Comparison of ENCODE assay signal across 33 cellular contexts in genomic region chr10:128420623-128421022, GRCh38.
"Had no signal": no experiment of that assay in that cellular context is flagged by ENCODE, and none has a peak within 500 bp of the region (broad histone marks: within the 10 kb centered on the region; RNA-seq: fewer than 3 reads in every experiment).

No MANE protein-coding gene starts in this region.

- H3K4me1 Mint-ChIP-seq: activated CD4-positive, alpha-beta T cell treated with anti-CD3 and anti-CD28 coated beads for 36 hours; activated CD4-positive, alpha-beta T cell treated with anti-CD3 and anti-CD28 coated beads, Interleukin-2, amount 10 ng/mL, durations not matched to agents 24 days and 14 days; activated CD8-positive, alpha-beta memory T cell treated with anti-CD3 and anti-CD28 coated beads, Interleukin-2, amount 10 ng/mL, durations not matched to agents 7 days and 5 days; activated naive CD4-positive, alpha-beta T cell treated with anti-CD3 and anti-CD28 coated beads, Interleukin-2, amount 50 U/mL, for 24 hours; activated naive CD8-positive, alpha-beta T cell treated with anti-CD3 and anti-CD28 coated beads for 36 hours; activated naive CD8-positive, alpha-beta T cell treated with anti-CD3 and anti-CD28 coated beads, Interleukin-2, amount 50 U/mL, for 24 hours; T-helper 17 cell had no signal

- H3K4me1 ChIP-seq: adrenal gland, body of pancreas, heart right ventricle had no signal

- H3K27me3 ChIP-seq: adrenal gland, body of pancreas, hepatocyte had no signal

- H3K27me3 Mint-ChIP-seq: activated CD4-positive, alpha-beta memory T cell treated with anti-CD3 and anti-CD28 coated beads for 36 hours; activated CD4-positive, alpha-beta T cell treated with anti-CD3 and anti-CD28 coated beads, Interleukin-2, amount 10 ng/mL, durations not matched to agents 24 days and 14 days; activated CD8-positive, alpha-beta memory T cell treated with anti-CD3 and anti-CD28 coated beads, Interleukin-2, amount 10 ng/mL, durations not matched to agents 7 days and 5 days; activated naive CD8-positive, alpha-beta T cell treated with anti-CD3 and anti-CD28 coated beads for 36 hours had no signal

- H3K36me3 ChIP-seq: adrenal gland, heart right ventricle had no signal

- ATAC-seq: activated CD4-positive, alpha-beta T cell treated with anti-CD3 and anti-CD28 coated beads for 36 hours; activated CD8-positive, alpha-beta memory T cell treated with anti-CD3 and anti-CD28 coated beads, Interleukin-2, amount 10 ng/mL, durations not matched to agents 7 days and 5 days; activated CD8-positive, alpha-beta T cell treated with anti-CD3 and anti-CD28 coated beads, Interleukin-2, amount 10 ng/mL, durations not matched to agents 7 days and 5 days; activated naive CD8-positive, alpha-beta T cell treated with anti-CD3 and anti-CD28 coated beads, Interleukin-2, amount 50 U/mL, for 24 hours; body of pancreas; effector memory CD8-positive, alpha-beta T cell; heart right ventricle; T-helper 17 cell had no signal

- H3K36me3 Mint-ChIP-seq: activated CD4-positive, alpha-beta memory T cell treated with anti-CD3 and anti-CD28 coated beads for 36 hours; activated CD8-positive, alpha-beta memory T cell treated with anti-CD3 and anti-CD28 coated beads, Interleukin-2, amount 10 ng/mL, durations not matched to agents 7 days and 5 days; activated naive CD4-positive, alpha-beta T cell treated with anti-CD3 and anti-CD28 coated beads, Interleukin-2, amount 50 U/mL, for 24 hours; activated naive CD8-positive, alpha-beta T cell treated with anti-CD3 and anti-CD28 coated beads for 36 hours had no signal

- H3K9me3 ChIP-seq: adrenal gland, body of pancreas, heart right ventricle had no signal

- H3K9me3 Mint-ChIP-seq: activated CD4-positive, alpha-beta memory T cell treated with anti-CD3 and anti-CD28 coated beads for 36 hours; activated CD4-positive, alpha-beta T cell treated with anti-CD3 and anti-CD28 coated beads, Interleukin-2, amount 10 ng/mL, durations not matched to agents 24 days and 14 days; activated naive CD4-positive, alpha-beta T cell treated with anti-CD3 and anti-CD28 coated beads for 36 hours; activated naive CD4-positive, alpha-beta T cell treated with anti-CD3 and anti-CD28 coated beads, Interleukin-2, amount 50 U/mL, for 24 hours; activated naive CD8-positive, alpha-beta T cell treated with anti-CD3 and anti-CD28 coated beads for 36 hours; activated naive CD8-positive, alpha-beta T cell treated with anti-CD3 and anti-CD28 coated beads, Interleukin-2, amount 50 U/mL, for 24 hours; activated T-helper 1 cell treated with anti-CD3 and anti-CD28 coated beads, Interleukin-12 subunit alpha, Interleukin-12 subunit beta, Interleukin-2, Interleukin-4 antibody, amounts not matched to agents 30 ng/mL and 10 ng/mL and 1 ng/mL, durations not matched to agents 14 hours and 24 hours and 36 hours; activated T-helper 2 cell treated with anti-CD3 and anti-CD28 coated beads, Interferon-gamma antibody, Interleukin-2, Interleukin-4, amounts not matched to agents 10 μg/mL and 5 μg/mL and 100 μg/mL, durations not matched to agents 14 hours and 24 hours and 36 hours; T-helper 2 cell treated with Interferon-gamma antibody and Interleukin-4, amounts not matched to agents 5 μg/mL and 100 μg/mL, for 36 hours had no signal

- H3K27ac ChIP-seq: adrenal gland, body of pancreas, epithelial cell of prostate, heart right ventricle, hepatocyte had no signal

- DNase-seq: activated CD4-positive, alpha-beta memory T cell treated with anti-CD3 and anti-CD28 coated beads for 36 hours; activated CD4-positive, alpha-beta T cell treated with anti-CD3 and anti-CD28 coated beads for 36 hours; activated CD4-positive, alpha-beta T cell treated with anti-CD3 and anti-CD28 coated beads, Interleukin-2, amount 10 ng/mL, durations not matched to agents 24 days and 14 days; activated CD4-positive, CD25-positive, alpha-beta regulatory T cell; activated CD4-positive, CD25-positive, alpha-beta regulatory T cell treated with anti-CD3 and anti-CD28 coated beads, Interleukin-2, amount 50 U/mL, for 72 hours; activated CD8-positive, alpha-beta memory T cell treated with anti-CD3 and anti-CD28 coated beads, Interleukin-2, amount 10 ng/mL, durations not matched to agents 7 days and 5 days; activated CD8-positive, alpha-beta memory T cell treated with anti-CD3 and anti-CD28 coated beads, Interleukin-2, amount 50 U/mL, for 4 hours; activated CD8-positive, alpha-beta T cell treated with anti-CD3 and anti-CD28 coated beads, Interleukin-2, amount 10 ng/mL, durations not matched to agents 7 days and 5 days; activated effector memory CD4-positive, alpha-beta T cell treated with anti-CD3 and anti-CD28 coated beads, Interleukin-2, amount 50 U/mL, for 16 hours; activated naive CD4-positive, alpha-beta T cell treated with anti-CD3 and anti-CD28 coated beads for 36 hours; activated naive CD8-positive, alpha-beta T cell treated with anti-CD3 and anti-CD28 coated beads for 36 hours; activated naive CD8-positive, alpha-beta T cell treated with anti-CD3 and anti-CD28 coated beads, Interleukin-2, amount 50 U/mL, for 24 hours; activated T-cell treated with anti-CD3 and anti-CD28 coated beads, Interleukin-2, amount 50 U/mL, for 1 hour; activated T-cell treated with anti-CD3 and anti-CD28 coated beads, Interleukin-2, amount 50 U/mL, for 48 hours; adrenal gland; amygdala; aorta; caudate nucleus; cortex of kidney; dermis blood vessel endothelial cell; effector CD4-positive, alpha-beta T cell; effector memory CD8-positive, alpha-beta T cell; foreskin fibroblast; heart right ventricle; T-helper 17 cell; T1000 had no signal

- H3K4me3 Mint-ChIP-seq: activated CD4-positive, alpha-beta memory T cell treated with anti-CD3 and anti-CD28 coated beads for 36 hours; activated CD4-positive, alpha-beta T cell treated with anti-CD3 and anti-CD28 coated beads for 36 hours; activated CD4-positive, alpha-beta T cell treated with anti-CD3 and anti-CD28 coated beads, Interleukin-2, amount 10 ng/mL, durations not matched to agents 24 days and 14 days; activated CD8-positive, alpha-beta memory T cell treated with anti-CD3 and anti-CD28 coated beads, Interleukin-2, amount 10 ng/mL, durations not matched to agents 7 days and 5 days; activated CD8-positive, alpha-beta T cell treated with anti-CD3 and anti-CD28 coated beads, Interleukin-2, amount 10 ng/mL, durations not matched to agents 7 days and 5 days; activated naive CD4-positive, alpha-beta T cell treated with anti-CD3 and anti-CD28 coated beads for 36 hours; activated naive CD4-positive, alpha-beta T cell treated with anti-CD3 and anti-CD28 coated beads, Interleukin-2, amount 50 U/mL, for 24 hours; activated naive CD8-positive, alpha-beta T cell treated with anti-CD3 and anti-CD28 coated beads for 36 hours; activated naive CD8-positive, alpha-beta T cell treated with anti-CD3 and anti-CD28 coated beads, Interleukin-2, amount 50 U/mL, for 24 hours; activated T-helper 1 cell treated with anti-CD3 and anti-CD28 coated beads, Interleukin-12 subunit alpha, Interleukin-12 subunit beta, Interleukin-2, Interleukin-4 antibody, amounts not matched to agents 30 ng/mL and 10 ng/mL and 1 ng/mL, durations not matched to agents 14 hours and 24 hours and 36 hours; effector memory CD8-positive, alpha-beta T cell; T-helper 17 cell; T-helper 2 cell treated with Interferon-gamma antibody and Interleukin-4, amounts not matched to agents 5 μg/mL and 100 μg/mL, for 36 hours had no signal

- H3K27ac Mint-ChIP-seq: activated CD4-positive, alpha-beta memory T cell treated with anti-CD3 and anti-CD28 coated beads for 36 hours; activated CD4-positive, alpha-beta T cell treated with anti-CD3 and anti-CD28 coated beads for 36 hours; activated CD4-positive, alpha-beta T cell treated with anti-CD3 and anti-CD28 coated beads, Interleukin-2, amount 10 ng/mL, durations not matched to agents 24 days and 14 days; activated CD8-positive, alpha-beta memory T cell treated with anti-CD3 and anti-CD28 coated beads, Interleukin-2, amount 10 ng/mL, durations not matched to agents 7 days and 5 days; activated CD8-positive, alpha-beta T cell treated with anti-CD3 and anti-CD28 coated beads, Interleukin-2, amount 10 ng/mL, durations not matched to agents 7 days and 5 days; activated naive CD4-positive, alpha-beta T cell treated with anti-CD3 and anti-CD28 coated beads for 36 hours; activated naive CD4-positive, alpha-beta T cell treated with anti-CD3 and anti-CD28 coated beads, Interleukin-2, amount 50 U/mL, for 24 hours; activated naive CD8-positive, alpha-beta T cell treated with anti-CD3 and anti-CD28 coated beads for 36 hours; activated naive CD8-positive, alpha-beta T cell treated with anti-CD3 and anti-CD28 coated beads, Interleukin-2, amount 50 U/mL, for 24 hours; activated T-helper 1 cell treated with anti-CD3 and anti-CD28 coated beads, Interleukin-12 subunit alpha, Interleukin-12 subunit beta, Interleukin-2, Interleukin-4 antibody, amounts not matched to agents 30 ng/mL and 10 ng/mL and 1 ng/mL, durations not matched to agents 14 hours and 24 hours and 36 hours; activated T-helper 2 cell treated with anti-CD3 and anti-CD28 coated beads, Interferon-gamma antibody, Interleukin-2, Interleukin-4, amounts not matched to agents 10 μg/mL and 5 μg/mL and 100 μg/mL, durations not matched to agents 14 hours and 24 hours and 36 hours; effector memory CD8-positive, alpha-beta T cell; T-helper 17 cell; T-helper 2 cell treated with Interferon-gamma antibody and Interleukin-4, amounts not matched to agents 5 μg/mL and 100 μg/mL, for 36 hours had no signal

- H3K4me3 ChIP-seq: adrenal gland, body of pancreas, heart right ventricle, hepatocyte had no signal
